In genomic region chr9:69981686-69982450, GRCh38 we compare ENCODE assay signal across 2 cellular contexts.
TF ChIP-seq lines count a peak whose summit lies in the region.

No MANE protein-coding gene starts in this region.

TF ChIP-seq in IMR-90, 13 proteins besides CTCF, POLR2A, EP300 and RAD21:
- TF ChIP-seq SMC3 (IDR thresholded peaks at IDR 0.05; ENCODE audit: low read depth, low read length), result no peak
- no peak for TF ChIP-seq MAFK (IDR thresholded peaks at IDR 0.05; ENCODE audit: low read depth, low read length)
- no peak for TF ChIP-seq MXI1 (IDR thresholded peaks at IDR 0.05; ENCODE audit: borderline replicate concordance, low read depth, low read length)
- TF ChIP-seq FOS (IDR thresholded peaks at IDR 0.05; ENCODE audit: low read depth, low read length), result no peak
- TF ChIP-seq, protein P1, sequence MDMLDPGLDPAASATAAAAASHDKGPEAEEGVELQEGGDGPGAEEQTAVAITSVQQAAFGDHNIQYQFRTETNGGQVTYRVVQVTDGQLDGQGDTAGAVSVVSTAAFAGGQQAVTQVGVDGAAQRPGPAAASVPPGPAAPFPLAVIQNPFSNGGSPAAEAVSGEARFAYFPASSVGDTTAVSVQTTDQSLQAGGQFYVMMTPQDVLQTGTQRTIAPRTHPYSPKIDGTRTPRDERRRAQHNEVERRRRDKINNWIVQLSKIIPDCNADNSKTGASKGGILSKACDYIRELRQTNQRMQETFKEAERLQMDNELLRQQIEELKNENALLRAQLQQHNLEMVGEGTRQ (IDR thresholded peaks at IDR 0.05; ENCODE audit: low read depth, low read length), result no peak
- no peak for TF ChIP-seq BHLHE40 (IDR thresholded peaks at IDR 0.05; ENCODE audit: low read depth, low read length)
- no peak for TF ChIP-seq ELK1 (IDR thresholded peaks at IDR 0.05; ENCODE audit: borderline replicate concordance, low read depth, low read length)
TF ChIP-seq in IMR-90: peak in this region for 0.

TF ChIP-seq in SK-N-SH, 30 proteins besides CTCF, POLR2A, EP300 and RAD21:
- TF ChIP-seq RFX5 (IDR thresholded peaks at IDR 0.05; ENCODE audit: low read length) (no peak), FOSL2 (IDR thresholded peaks at IDR 0.05; ENCODE audit: borderline replicate concordance, low read depth) (0 out of 2 replicates have a peak, but pooled peaks have one; percentile 19), SIN3A (IDR thresholded peaks at IDR 0.05; ENCODE audit: borderline replicate concordance, low read depth, low read length) (no peak), RCOR1 (IDR thresholded peaks at IDR 0.05; ENCODE audit: low read length) (no peak), JUND (IDR thresholded peaks at IDR 0.05) (no peak; the same call in 1 of the 2 replicates), TEAD4 (IDR thresholded peaks at IDR 0.05; ENCODE audit: borderline replicate concordance, insufficient read depth) (no peak; the same call in 1 of the 2 replicates), FOXJ3 (CRISPR knock-in tag; IDR thresholded peaks at IDR 0.05) (no peak), YY1 (IDR thresholded peaks at IDR 0.05; ENCODE audit: low read depth) (no peak), TCF12 (IDR thresholded peaks at IDR 0.05) (no peak), NRF1 (IDR thresholded peaks at IDR 0.05; ENCODE audit: low read depth, low read length) (no peak), PBX3 (IDR thresholded peaks at IDR 0.05) (peak; percentile 19; the same call in 1 of the 2 replicates)
- TF ChIP-seq, protein P2, sequence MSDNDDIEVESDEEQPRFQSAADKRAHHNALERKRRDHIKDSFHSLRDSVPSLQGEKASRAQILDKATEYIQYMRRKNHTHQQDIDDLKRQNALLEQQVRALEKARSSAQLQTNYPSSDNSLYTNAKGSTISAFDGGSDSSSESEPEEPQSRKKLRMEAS (IDR thresholded peaks at IDR 0.05; ENCODE audit: low read depth), result peak; percentile 90
